In genomic region chr12:44603701-44604100, GRCh38 we compare ENCODE assay signal across 24 cellular contexts.
A peak's percentile ranks its signal among the peaks of the same experiment; 100 is the strongest.
DNase-seq lines count a peak whose midpoint lies in the region; ATAC-seq and TF ChIP-seq lines count a peak whose summit lies in the region.
"Had no signal": no experiment of that assay in that cellular context is flagged by ENCODE, and none has a peak within 500 bp of the region (broad histone marks: within the 10 kb centered on the region; RNA-seq: fewer than 3 reads in every experiment).

No MANE protein-coding gene starts in this region.

- peaks cover 76% of the 10 kb centered on the region for H3K36me3 Mint-ChIP-seq in CD8-positive, alpha-beta T cell
- H3K36me3 Mint-ChIP-seq in T-helper 17 cell (ENCODE audit: low read depth): peaks cover 6% of the 10 kb centered on the region
- peaks cover 21% of the 10 kb centered on the region for H3K36me3 Mint-ChIP-seq in activated naive CD4-positive, alpha-beta T cell treated with anti-CD3 and anti-CD28 coated beads for 36 hours (ENCODE audit: low read depth)
- H3K36me3 Mint-ChIP-seq: CD14-positive monocyte had no signal

- no peaks in the 10 kb centered on the region for H3K4me1 ChIP-seq in CD8-positive, alpha-beta T cell (ENCODE audit: insufficient read depth, low read length)
- H3K4me1 ChIP-seq: BE2C, HAP-1, SJCRH30 had no signal

- POLR2A ChIA-PET in CD8-positive, alpha-beta T cell (lab: Charles Lee): interaction anchor here (0.6 kb wide), 1 partner anchor 131 kb away, joined by 3 read pairs; no protein-coding TSS in a partner anchor

- no peak for ATAC-seq in CD8-positive, alpha-beta T cell
- ATAC-seq in T-helper 17 cell (no peak), HG03175 (IDR thresholded peaks at IDR 0.05; ENCODE audit: unreplicated experiment) (no peak)
- ATAC-seq: Right ventricle myocardium inferior, SK-N-SH treated with all-trans-retinoic acid at 6 μM for 48 hours had no signal

- H3K27me3 Mint-ChIP-seq in CD8-positive, alpha-beta T cell (ENCODE audit: low read depth): no peaks in the 10 kb centered on the region
- no peaks in the 10 kb centered on the region for H3K27me3 Mint-ChIP-seq in T-helper 17 cell
- no peaks in the 10 kb centered on the region for H3K27me3 Mint-ChIP-seq in activated naive CD4-positive, alpha-beta T cell treated with anti-CD3 and anti-CD28 coated beads for 36 hours (ENCODE audit: low read depth)

- CTCF ChIA-PET in CD8-positive, alpha-beta T cell (lab: Charles Lee): no interaction called here
- CTCF ChIA-PET in activated naive CD4-positive, alpha-beta T cell treated with anti-CD3 and anti-CD28 coated beads for 36 hours (lab: Charles Lee): no interaction called here

- no peak overlapping the region for H3K27ac ChIP-seq in CD8-positive, alpha-beta T cell (ENCODE audit: low read depth, low read length)
- H3K27ac ChIP-seq: PC-9, SJCRH30 had no signal

- no peak for TF ChIP-seq CTCF in CD8-positive, alpha-beta T cell (IDR thresholded peaks at IDR 0.05)

- no peaks in the 10 kb centered on the region for H3K9me3 ChIP-seq in CD8-positive, alpha-beta T cell (ENCODE audit: low read length)
- H3K9me3 ChIP-seq in T-helper 17 cell (ENCODE audit: control insufficient read depth, low read length, poor library complexity, severe bottlenecking): peaks cover 2% of the 10 kb centered on the region
- H3K9me3 ChIP-seq: BE2C, HAP-1, SJCRH30 had no signal

- peak overlapping the region; percentile 56 for H3K27ac Mint-ChIP-seq in CD8-positive, alpha-beta T cell
- H3K27ac Mint-ChIP-seq in T-helper 17 cell: peak overlapping the region; percentile 0
- H3K27ac Mint-ChIP-seq in activated naive CD4-positive, alpha-beta T cell treated with anti-CD3 and anti-CD28 coated beads for 36 hours: no peak overlapping the region
- H3K27ac Mint-ChIP-seq: CD14-positive monocyte, HFFc6 had no signal

- H3K27me3 ChIP-seq in CD8-positive, alpha-beta T cell (ENCODE audit: insufficient read depth, low read length): no peaks in the 10 kb centered on the region
- H3K27me3 ChIP-seq: BE2C, SJCRH30 had no signal

- no peaks in the 10 kb centered on the region for H3K9me3 Mint-ChIP-seq in CD8-positive, alpha-beta T cell
- no peaks in the 10 kb centered on the region for H3K9me3 Mint-ChIP-seq in activated naive CD4-positive, alpha-beta T cell treated with anti-CD3 and anti-CD28 coated beads for 36 hours

- peaks cover 23% of the 10 kb centered on the region for H3K36me3 ChIP-seq in CD8-positive, alpha-beta T cell (ENCODE audit: insufficient read depth, low read length)
- H3K36me3 ChIP-seq: BE2C, HAP-1, SJCRH30 had no signal

- no peak for DNase-seq in CD8-positive, alpha-beta T cell
- DNase-seq in T-helper 17 cell (no peak), midbrain (lab: John Stamatoyannopoulos, UW) (peak; percentile 2), NCI-H510A treated with DMSO at 0.1 percent for 48 hours (lab: John Stamatoyannopoulos, UW) (no peak), NAMALWA (ENCODE audit: low spot score) (no peak)
- DNase-seq in activated naive CD4-positive, alpha-beta T cell treated with anti-CD3 and anti-CD28 coated beads for 36 hours: no peak
- DNase-seq: BE2C, GOT3, HFFc6, KBM-7, MV-4-11, NCI-H1105 treated with DMSO at 0.1 percent for 48 hours, NCI-H146, NCI-H1930, NCI-H2107, NCI-H524 treated with DMSO at 0.1 percent for 48 hours, NCI-H774, PC-9, SJCRH30 had no signal

- intact Hi-C loops in CD8-positive, alpha-beta T cell (cut with DNase I, micrococcal nuclease): no loop called here
- intact Hi-C loops in activated naive CD4-positive, alpha-beta T cell treated with anti-CD3 and anti-CD28 coated beads for 36 hours (cut with micrococcal nuclease): no loop called here

- no peak overlapping the region for H3K4me3 ChIP-seq in CD8-positive, alpha-beta T cell (ENCODE audit: low read depth, low read length)
- H3K4me3 ChIP-seq: HAP-1, PC-9, SJCRH30 had no signal

- peaks cover 6% of the 10 kb centered on the region for H3K4me1 Mint-ChIP-seq in CD8-positive, alpha-beta T cell (ENCODE audit: low read depth)
- H3K4me1 Mint-ChIP-seq in T-helper 17 cell: peaks cover 5% of the 10 kb centered on the region
- no peaks in the 10 kb centered on the region for H3K4me1 Mint-ChIP-seq in activated naive CD4-positive, alpha-beta T cell treated with anti-CD3 and anti-CD28 coated beads for 36 hours (ENCODE audit: low read depth)
- H3K4me1 Mint-ChIP-seq: CD14-positive monocyte had no signal

- no peak overlapping the region for H3K4me3 Mint-ChIP-seq in CD8-positive, alpha-beta T cell
- H3K4me3 Mint-ChIP-seq in T-helper 17 cell: no peak overlapping the region
- H3K4me3 Mint-ChIP-seq in activated naive CD4-positive, alpha-beta T cell treated with anti-CD3 and anti-CD28 coated beads for 36 hours: no peak overlapping the region
- H3K4me3 Mint-ChIP-seq: CD14-positive monocyte, HFFc6 had no signal
